In the genomic region with DNA sequence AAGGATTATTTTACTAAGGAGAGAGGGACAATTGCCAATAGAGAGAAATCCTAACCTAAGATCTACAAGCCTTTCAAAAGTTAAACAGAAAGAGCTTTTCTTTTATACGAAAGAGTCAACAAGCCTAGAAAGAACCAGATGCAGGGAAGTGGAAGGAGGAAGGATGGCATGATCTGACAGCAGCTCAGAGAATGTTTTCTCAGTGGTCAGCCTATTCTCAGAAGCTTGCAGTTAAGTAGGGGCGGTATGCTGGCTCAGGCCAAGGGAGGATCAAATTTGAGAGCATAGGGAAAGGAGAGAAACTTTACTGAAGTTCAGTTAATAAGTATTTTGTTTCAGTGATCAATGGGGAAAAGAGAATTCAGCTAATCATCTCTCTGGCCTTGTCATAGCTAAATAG, we compare ENCODE assay signal across 21 cellular contexts.
"Had no signal": no experiment of that assay in that cellular context is flagged by ENCODE, and none has a peak within 500 bp of the region (broad histone marks: within the 10 kb centered on the region; RNA-seq: fewer than 3 reads in every experiment).

No MANE protein-coding gene starts in this region.

- ATAC-seq: naive thymus-derived CD4-positive, alpha-beta T cell; upper lobe of right lung had no signal

- H3K36me3 Mint-ChIP-seq: naive thymus-derived CD4-positive, alpha-beta T cell had no signal

- FAIRE-seq: islet of Langerhans had no signal

- H3K27me3 ChIP-seq: dorsolateral prefrontal cortex, hepatocyte, ovary, right atrium auricular region, sigmoid colon, suprapubic skin, thyroid gland, upper lobe of right lung, vagina had no signal

- H3K36me3 ChIP-seq: ovary, right atrium auricular region, sigmoid colon, suprapubic skin, thyroid gland, upper lobe of right lung, vagina had no signal

- H3K27ac ChIP-seq: dorsolateral prefrontal cortex, ovary, right atrium auricular region, sigmoid colon, skin epidermis, suprapubic skin, thyroid gland, upper lobe of right lung, vagina had no signal

- H3K79me2 ChIP-seq: hepatocyte had no signal

- H3K4me2 ChIP-seq: hepatocyte had no signal

- DNase-seq: cortex of kidney; dorsolateral prefrontal cortex; effector CD8-positive, alpha-beta T cell; foreskin melanocyte; head of caudate nucleus; kidney glomerular epithelial cell; mesendoderm; naive thymus-derived CD4-positive, alpha-beta T cell; nucleus accumbens; ovary; sigmoid colon; stimulated activated CD4-positive, alpha-beta T cell treated with anti-CD3 and anti-CD28 coated beads, Interleukin-12 subunit alpha, Interleukin-12 subunit beta, amount 100 ng/mL, for 4 hours; stimulated activated naive CD4-positive, alpha-beta T cell treated with Interleukin-2 at 50 U/mL for 16 hours; thyroid gland; upper lobe of right lung had no signal

- H3K4me1 Mint-ChIP-seq: naive thymus-derived CD4-positive, alpha-beta T cell had no signal

- H3K4me3 ChIP-seq: dorsolateral prefrontal cortex, hepatocyte, ovary, right atrium auricular region, sigmoid colon, skin epidermis, suprapubic skin, thyroid gland, upper lobe of right lung, vagina had no signal

- H3K4me1 ChIP-seq: right atrium auricular region, sigmoid colon, suprapubic skin, thyroid gland, upper lobe of right lung, vagina had no signal

- H3K9me3 ChIP-seq: ovary, right atrium auricular region, sigmoid colon, suprapubic skin, thyroid gland, upper lobe of right lung, vagina had no signal

- H3K27ac Mint-ChIP-seq: naive thymus-derived CD4-positive, alpha-beta T cell had no signal

- H2AFZ ChIP-seq: hepatocyte had no signal

- H3K27me3 Mint-ChIP-seq: naive thymus-derived CD4-positive, alpha-beta T cell had no signal

- H3K4me3 Mint-ChIP-seq: naive thymus-derived CD4-positive, alpha-beta T cell had no signal
